8 cellular contexts compared by ENCODE assay signal in the genomic region with DNA sequence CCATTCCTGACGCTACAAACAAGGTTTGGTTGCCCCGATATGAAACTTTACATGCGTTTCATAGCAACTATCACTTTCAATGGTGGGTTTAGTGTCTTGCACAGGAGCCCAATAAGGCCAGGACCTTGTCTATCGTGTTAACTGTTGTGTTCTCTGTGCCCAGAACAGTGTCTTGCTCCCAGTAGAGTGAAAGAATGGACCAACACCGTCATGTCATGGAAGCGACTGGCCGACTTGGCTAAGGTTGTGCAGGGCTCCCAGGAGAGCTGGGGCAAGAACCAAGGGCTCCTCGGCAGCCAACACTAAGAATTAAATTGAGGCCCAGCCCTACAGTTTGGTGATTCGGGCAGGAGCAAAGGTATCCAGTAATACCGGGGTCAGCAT. TPM values are rescaled to one million over a fixed set of nuclear protein-coding genes. Genes with fewer than 3 reads are reported as not detected.
DNase-seq lines count a peak whose midpoint lies in the region; ATAC-seq and TF ChIP-seq lines count a peak whose summit lies in the region.

No MANE protein-coding gene starts in this region.

- WGBS in mammary epithelial cell (ENCODE audit: low coverage, missing lambda C conversion rate): 39% methylated on average over 10 of the region's 10 CpGs
- 28 to 31% methylated on average over 10 of the region's 10 CpGs for WGBS in lower leg skin, 2 donors

- H3K9me3 ChIP-seq in mammary epithelial cell (replicated peaks; ENCODE audit: insufficient read depth, low read length) (no peaks in the 10 kb centered on the region), thoracic aorta (no peaks in the 10 kb centered on the region)

- DNase-seq in DMS 273 treated with DMSO at 0.1 percent for 48 hours (lab: John Stamatoyannopoulos, UW) (peak; percentile 3), DMS 273 (lab: John Stamatoyannopoulos, UW; ENCODE audit: unreplicated experiment) (no peak), mammary epithelial cell (no peak), lower leg skin (ENCODE audit: low spot score in 2 of 2) (no peak), thoracic aorta (ENCODE audit: low spot score) (no peak), KBM-7 (no peak), activated gamma-delta T cell treated with Interleukin-2 at 50 U/mL for 16 hours (no peak)

- TF ChIP-seq CTCF in mammary epithelial cell (conservative IDR thresholded peaks at IDR 0.05 in 1 of 2, IDR thresholded peaks at IDR 0.05 in 1 of 2; ENCODE audit: extremely low read depth in 1 of 2, insufficient read depth in 1 of 2, low read depth in 1 of 2, low read length in 2 of 2) (no peak), lower leg skin (IDR thresholded peaks at IDR 0.05) (no peak), thoracic aorta (IDR thresholded peaks at IDR 0.05) (no peak)

- ATAC-seq in thoracic aorta (ENCODE audit: insufficient number of reproducible peaks, low FRiP score, low read depth) (no peak), GM21390 (IDR thresholded peaks at IDR 0.05; ENCODE audit: unreplicated experiment) (no peak)

- H3K79me2 ChIP-seq in mammary epithelial cell (ENCODE audit: insufficient read depth, low read length): peaks cover 2% of the 10 kb centered on the region

- H3K4me3 ChIP-seq in mammary epithelial cell (replicated peaks in 1 of 3; ENCODE audit: insufficient read depth in 1 of 3, low read depth in 2 of 3, low read length in 3 of 3): peak overlapping the region; percentile 37 to 61 (median 52)
- H3K4me3 ChIP-seq in lower leg skin (ENCODE audit: low read depth, poor library complexity, severe bottlenecking): peak overlapping the region; percentile 49
- H3K4me3 ChIP-seq in thoracic aorta: peak overlapping the region; percentile 82

- TF ChIP-seq POLR2A in lower leg skin (IDR thresholded peaks at IDR 0.05): no peak

- H3K4me1 ChIP-seq in mammary epithelial cell (ENCODE audit: insufficient read depth, low read length) (peaks cover 15% of the 10 kb centered on the region), thoracic aorta (ENCODE audit: control insufficient read depth in 1 of 2, low read depth in 2 of 2) (peaks cover 23 to 43% of the 10 kb centered on the region in 2 donors)

- peak overlapping the region; percentile 99 for H2AFZ ChIP-seq in mammary epithelial cell (ENCODE audit: low read depth, low read length)

- H3K27me3 ChIP-seq in mammary epithelial cell (ENCODE audit: insufficient read depth, low read length) (no peaks in the 10 kb centered on the region), thoracic aorta (replicated peaks; ENCODE audit: insufficient read depth) (no peaks in the 10 kb centered on the region)

- H3K9ac ChIP-seq in mammary epithelial cell (ENCODE audit: insufficient read depth, low read length): peak overlapping the region; percentile 85

- in situ Hi-C loops in mammary epithelial cell (cut with MboI; ENCODE audit: low sequenced_read_pairs in 2 of 2): no loop called here
- in situ Hi-C loops in KBM-7 (cut with MboI; ENCODE audit: low pct_unique_long_range_greater_than_20kb, low sequenced_read_pairs): no loop called here

- H3K27ac ChIP-seq in mammary epithelial cell (ENCODE audit: insufficient read depth, low read depth, low read length): peak overlapping the region; percentile 81
- peak overlapping the region in 1 of 2 donors; percentile 72 for H3K27ac ChIP-seq in thoracic aorta

- dilution Hi-C loops in mammary epithelial cell (cut with HindIII; ENCODE audit: low sequenced_read_pairs): no loop called here

- BruUV-seq in mammary epithelial cell (replicated peaks; lab: Mats Ljungman, UMichigan): TSS peak; percentile 91

- peak overlapping the region; percentile 89 for H3K4me2 ChIP-seq in mammary epithelial cell (ENCODE audit: insufficient read depth, low read depth, low read length)

- intact Hi-C loops in mammary epithelial cell (cut with micrococcal nuclease) (loop anchor here (1.0 kb wide), 1 partner anchor 38 kb away; no protein-coding TSS in a partner anchor), lower leg skin (cut with DNase I; ENCODE audit: low total_unique reads) (no loop called here)

- CTCF ChIA-PET in mammary epithelial cell (lab: Charles Lee; ENCODE audit: low non-redundant PET): no interaction called here

- no peaks in the 10 kb centered on the region for H4K20me1 ChIP-seq in mammary epithelial cell (ENCODE audit: insufficient read depth, low read length)

- H3K36me3 ChIP-seq in mammary epithelial cell (ENCODE audit: insufficient read depth, low read length) (no peaks in the 10 kb centered on the region), thoracic aorta (no peaks in the 10 kb centered on the region)

RNA-seq across cellular contexts. Expression of a gene that starts 0.5 kb away (rescaled TPM):
- total RNA-seq in mammary epithelial cell (10 to 100 TPM; 11.0 to 35.2 TPM), lower leg skin (10 to 100 TPM; 36.4 to 76.5 (median 59.0) TPM), thoracic aorta (10 to 100 TPM in 1 of 2 donors, 1 to 10 TPM in 1; 5.6 to 11.4 TPM)
- polyA plus RNA-seq in mammary epithelial cell: 5.1 TPM
- polyA minus RNA-seq in mammary epithelial cell: 7.6 TPM

RNA-seq across cellular contexts. Expression of a gene that starts 29.6 kb away (rescaled TPM):
- total RNA-seq in mammary epithelial cell (100 to 1,000 TPM; 444 to 457 TPM), lower leg skin (100 to 1,000 TPM; 270 to 297 (median 282) TPM), thoracic aorta (100 to 1,000 TPM; 222 to 262 TPM)
- polyA plus RNA-seq in mammary epithelial cell: 146 TPM
- polyA minus RNA-seq in mammary epithelial cell: 325 TPM
